ENCODE assay signal across 1 cellular context in genomic region chr6:149459761-149460160, GRCh38.
TF ChIP-seq lines count a peak whose summit lies in the region.

No MANE protein-coding gene starts in this region.

TF ChIP-seq in IMR-90, 13 proteins besides CTCF, POLR2A, EP300 and RAD21 (continued from another document):
- TF ChIP-seq FOS (IDR thresholded peaks at IDR 0.05; ENCODE audit: low read depth, low read length) (peak; percentile 59), CHD1 (IDR thresholded peaks at IDR 0.05; ENCODE audit: low read depth, low read length) (no peak)
TF ChIP-seq in IMR-90: peak in this region for 3.
